In genomic region chr17:57868007-57868774, GRCh38 we compare ENCODE assay signal across 8 cellular contexts. TPM values are rescaled to one million over a fixed set of nuclear protein-coding genes. Genes with fewer than 3 reads are reported as not detected.
DNase-seq lines count a peak whose midpoint lies in the region; ATAC-seq, FAIRE-seq and TF ChIP-seq lines count a peak whose summit lies in the region.

No MANE protein-coding gene starts in this region.

- H2AFZ ChIP-seq in SK-N-SH (ENCODE audit: low read depth) (no peak overlapping the region), endothelial cell of umbilical vein (ENCODE audit: low read depth, low read length) (no peak overlapping the region)

- POLR2A ChIA-PET in SK-N-SH (lab: Yijun Ruan, JAX) (interaction anchor here (0.7 kb wide), 1 partner anchor 18 kb away, joined by 3 read pairs; the partner anchor contains the start of gene MRPS23), endothelial cell of umbilical vein (lab: Charles Lee) (interaction anchor here (0.5 to 0.9 kb wide), 2 partner anchors 38 to 126 kb away, joined by 3 to 6 read pairs; no protein-coding TSS in a partner anchor)

- H3K4me2 ChIP-seq in SK-N-SH = peak overlapping the region; percentile 63
- no peak overlapping the region for H3K4me2 ChIP-seq in endothelial cell of umbilical vein (ENCODE audit: insufficient read depth, low read length)

- H3K9me3 ChIP-seq in SK-N-SH (no peaks in the 10 kb centered on the region), endothelial cell of umbilical vein (replicated peaks; ENCODE audit: control insufficient read depth, insufficient read depth, low read length) (no peaks in the 10 kb centered on the region), muscle layer of duodenum (ENCODE audit: control insufficient read depth in 1 of 2, low read length in 2 of 2) (no peaks in the 10 kb centered on the region)

- dilution Hi-C loops in endothelial cell of umbilical vein (cut with MboI; ENCODE audit: extremely low pct_ligation_motif_present, low sequenced_read_pairs) = loop anchor here (25.0 kb wide), 1 partner anchor 119 kb away; the partner anchor contains the start of gene VEZF1

- no peaks in the 10 kb centered on the region for H4K20me1 ChIP-seq in SK-N-SH (ENCODE audit: insufficient read depth)
- no peaks in the 10 kb centered on the region for H4K20me1 ChIP-seq in endothelial cell of umbilical vein (replicated peaks; ENCODE audit: control insufficient read depth, extremely low read depth, insufficient read depth, low read length)

- peak; percentile 94 for FAIRE-seq in GM19239 (lab: Jason Lieb, UNC)
- peak; percentile 97 for FAIRE-seq in endothelial cell of umbilical vein (lab: Jason Lieb, UNC)

- BruUV-seq in endothelial cell of umbilical vein (replicated peaks; lab: Mats Ljungman, UMichigan) = no TSS peak

- H3K79me2 ChIP-seq in SK-N-SH (ENCODE audit: insufficient read depth) = peaks cover 16% of the 10 kb centered on the region
- H3K79me2 ChIP-seq in endothelial cell of umbilical vein (ENCODE audit: control insufficient read depth, insufficient read depth, low read length) = no peaks in the 10 kb centered on the region

- TF ChIP-seq EP300 in SK-N-SH (IDR thresholded peaks at IDR 0.05; ENCODE audit: borderline replicate concordance in 1 of 2, low read depth in 1 of 2, low read length in 1 of 2) = peak; percentile 62 to 98

- no peaks in the 10 kb centered on the region for H3K27me3 ChIP-seq in SK-N-SH (ENCODE audit: insufficient read depth)
- no peaks in the 10 kb centered on the region for H3K27me3 ChIP-seq in endothelial cell of umbilical vein (ENCODE audit: control insufficient read depth in 2 of 2, insufficient read depth in 2 of 2, low read length in 2 of 2)
- H3K27me3 ChIP-seq in muscle layer of duodenum (ENCODE audit: low read depth, low read length) = no peaks in the 10 kb centered on the region

- no peak for TF ChIP-seq POLR2A in endothelial cell of umbilical vein (IDR thresholded peaks at IDR 0.05; ENCODE audit: low read depth, low read length)

- ATAC-seq in HG03521 (IDR thresholded peaks at IDR 0.05; ENCODE audit: unreplicated experiment) = peak; percentile 69
- no peak for ATAC-seq in HG03457 (IDR thresholded peaks at IDR 0.05; ENCODE audit: unreplicated experiment)

- H3K36me3 ChIP-seq in SK-N-SH (replicated peaks in 1 of 2; ENCODE audit: control insufficient read depth in 1 of 2, insufficient read depth in 2 of 2, low read length in 1 of 2) (peaks cover 18 to 45% of the 10 kb centered on the region in 2 experiments), endothelial cell of umbilical vein (ENCODE audit: control insufficient read depth in 2 of 2, extremely low read depth in 1 of 2, insufficient read depth in 2 of 2, low read length in 2 of 2) (no peaks in the 10 kb centered on the region), muscle layer of duodenum (ENCODE audit: control insufficient read depth in 1 of 2, insufficient read depth in 2 of 2, low read length in 2 of 2) (peaks cover 1 to 31% of the 10 kb centered on the region in 2 donors)

- TF ChIP-seq CTCF in SK-N-SH (IDR thresholded peaks at IDR 0.05) (peak; percentile 70), endothelial cell of umbilical vein (IDR thresholded peaks at IDR 0.05; ENCODE audit: extremely low read depth in 1 of 2, insufficient read depth in 1 of 2, low read depth in 1 of 2, low read length in 2 of 2) (peak in 1 of 2 donors; percentile 53)

- no peaks in the 10 kb centered on the region for H3K9me1 ChIP-seq in endothelial cell of umbilical vein (replicated peaks; ENCODE audit: control insufficient read depth, extremely low read depth, insufficient read depth, low read length)

- peak; percentile 40 for TF ChIP-seq RAD21 in SK-N-SH (IDR thresholded peaks at IDR 0.05; ENCODE audit: low read length)

- H3F3A ChIP-seq in SK-N-SH (replicated peaks; ENCODE audit: insufficient read depth) = peaks cover 39% of the 10 kb centered on the region

- DNase-seq in DMS 273 (lab: John Stamatoyannopoulos, UW; ENCODE audit: unreplicated experiment) (peak; percentile 96), GM19239 (ENCODE audit: insufficient read length, low spot score) (peak; percentile 89), SK-N-SH (peak; percentile 84), endothelial cell of umbilical vein (ENCODE audit: low read depth, low spot score) (peak; percentile 91), DMS114 treated with DMSO at 0.1 percent for 48 hours (lab: John Stamatoyannopoulos, UW; ENCODE audit: unreplicated experiment) (no peak)

- peak overlapping the region; percentile 52 for H3K9ac ChIP-seq in SK-N-SH
- no peak overlapping the region for H3K9ac ChIP-seq in endothelial cell of umbilical vein (replicated peaks; ENCODE audit: extremely low read depth, insufficient read depth, low read length)

- no peaks in the 10 kb centered on the region for H3K9me2 ChIP-seq in SK-N-SH

- intact Hi-C loops in endothelial cell of umbilical vein (cut with micrococcal nuclease) = loop anchor here (5.0 kb wide), 1 partner anchor 214 kb away; the partner anchor contains the start of gene DYNLL2

- H3K27ac ChIP-seq in SK-N-SH (ENCODE audit: low read depth in 2 of 2, low read length in 1 of 2) (peak overlapping the region; percentile 86 to 96), endothelial cell of umbilical vein (ENCODE audit: insufficient read depth, low read depth, low read length) (peak overlapping the region; percentile 44), muscle layer of duodenum (ENCODE audit: low read length) (peak overlapping the region; percentile 85)

- WGBS in SK-N-SH (ENCODE audit: low lambda C conversion rate) = 7% methylated on average over 16 of the region's 18 CpGs

- H3K4me3 ChIP-seq in SK-N-SH (ENCODE audit: low read depth in 2 of 2, low read length in 1 of 2) (no peak overlapping the region), endothelial cell of umbilical vein (replicated peaks in 1 of 3; ENCODE audit: insufficient read depth in 1 of 3, low read depth in 1 of 3, low read length in 3 of 3) (no peak overlapping the region), muscle layer of duodenum (ENCODE audit: low read depth in 1 of 2, low read length in 2 of 2) (peak overlapping the region in 1 of 2 donors; percentile 36)

- H3K4me1 ChIP-seq in SK-N-SH (ENCODE audit: control insufficient read depth in 1 of 2, insufficient read depth in 2 of 2, low read depth in 1 of 2, low read length in 1 of 2) (peaks cover 25 to 44% of the 10 kb centered on the region in 2 experiments; a peak in 3 of 4 replicates), endothelial cell of umbilical vein (ENCODE audit: control insufficient read depth, extremely low read depth, insufficient read depth, low read length) (peaks cover 34% of the 10 kb centered on the region), muscle layer of duodenum (ENCODE audit: control insufficient read depth in 1 of 2, insufficient read depth in 2 of 2, low read length in 2 of 2) (peaks cover 31 to 63% of the 10 kb centered on the region in 2 donors)

- CTCF ChIA-PET in SK-N-SH (lab: Yijun Ruan, JAX) (interaction anchor here (0.7 to 25.6 kb wide), 16 partner anchors 11 to 330 kb away, joined by 3 to 1002 read pairs (median 4); partner anchors contain the start of genes SRSF1 and VEZF1), endothelial cell of umbilical vein (lab: Charles Lee) (interaction anchor here (0.9 to 11.3 kb wide), 11 partner anchors 10 to 132 kb away, joined by 3 to 202 read pairs (median 6); no protein-coding TSS in a partner anchor)

TF ChIP-seq in SK-N-SH, 30 proteins besides CTCF, POLR2A, EP300 and RAD21 (continues in another document):
- TF ChIP-seq ZBTB33 (IDR thresholded peaks at IDR 0.05; ENCODE audit: borderline replicate concordance, low read depth) = peak; percentile 87
- TF ChIP-seq JUND (IDR thresholded peaks at IDR 0.05) = peak; percentile 97

TF ChIP-seq in endothelial cell of umbilical vein, 7 proteins besides CTCF, POLR2A, EP300 and RAD21:
- TF ChIP-seq EZH2 (IDR thresholded peaks at IDR 0.05; ENCODE audit: borderline replicate concordance, low read depth, low read length, severe bottlenecking) (no peak), MYC (IDR thresholded peaks at IDR 0.05; ENCODE audit: low read depth, low read length) (no peak), FOS (IDR thresholded peaks at IDR 0.05; ENCODE audit: borderline replicate concordance, insufficient read depth, low read length) (peak; percentile 81), POLR2AphosphoS5 (IDR thresholded peaks at IDR 0.05; ENCODE audit: insufficient read depth, low read depth, low read length) (peak; percentile 89), GATA2 (IDR thresholded peaks at IDR 0.05; ENCODE audit: insufficient read depth, insufficient read length, low read depth, low read length) (no peak), JUN (IDR thresholded peaks at IDR 0.05; ENCODE audit: borderline replicate concordance, insufficient read depth, insufficient read length, low read depth) (peak; percentile 77)

RNA-seq across cellular contexts. Expression of gene MRPS23, which starts 18.3 kb away (rescaled TPM):
- polyA plus RNA-seq in SK-N-SH (2012; rRNA removed) = 105 and 108 TPM in 2 replicates
- 115 and 118 TPM in 2 replicates for polyA plus RNA-seq in SK-N-SH (2012; cell fraction: cytosol; rRNA removed)
- 37.9 and 51.5 TPM in 2 replicates for polyA plus RNA-seq in SK-N-SH (2012; cell fraction: nucleus; rRNA removed)
- total RNA-seq in endothelial cell of umbilical vein = 40.7 and 46.2 TPM in 2 replicates
- polyA plus RNA-seq in endothelial cell of umbilical vein = 27.6 and 39.9 TPM in 2 replicates
- polyA plus RNA-seq in endothelial cell of umbilical vein (2011; cell fraction: cytosol; rRNA removed) = 38.9 and 43.4 TPM in 2 replicates
- 15.4 and 19.7 TPM in 2 replicates for polyA plus RNA-seq in endothelial cell of umbilical vein (2011; cell fraction: nucleus; rRNA removed)
- 66.8 and 74.8 TPM in 2 replicates for polyA plus RNA-seq in endothelial cell of umbilical vein (2012)
- 20.5 and 26.0 TPM in 2 replicates for polyA minus RNA-seq in endothelial cell of umbilical vein
- 16.5 TPM for polyA minus RNA-seq in endothelial cell of umbilical vein (2011; cell fraction: cytosol; rRNA and poly(A)+ RNA removed)
- 3.9 and 4.2 TPM in 2 replicates for polyA minus RNA-seq in endothelial cell of umbilical vein (2011; cell fraction: nucleus; rRNA and poly(A)+ RNA removed)
